Comparison of ENCODE assay signal across 13 cellular contexts in genomic region chr3:188854395-188855149, GRCh38.
A peak's percentile ranks its signal among the peaks of the same experiment; 100 is the strongest.
DNase-seq lines count a peak whose midpoint lies in the region; ATAC-seq and TF ChIP-seq lines count a peak whose summit lies in the region.
"Had no signal": no experiment of that assay in that cellular context is flagged by ENCODE, and none has a peak within 500 bp of the region (broad histone marks: within the 10 kb centered on the region; RNA-seq: fewer than 3 reads in every experiment).

No MANE protein-coding gene starts in this region.

- peak; percentile 88 for ATAC-seq in IMR-90 (ENCODE audit: low read depth)
- ATAC-seq in activated T-cell treated with anti-CD3 and anti-CD28 coated beads, Interleukin-2, amount 50 U/mL, for 4 hours: no peak
- no peak for ATAC-seq in stimulated activated naive B cell treated with anti-CD40 and anti-IgM and Interleukin-4, amounts not matched to agents 10 μg/mL and 1 μg/mL and 100 μg/mL, for 72 hours (replicated peaks)

- peak overlapping the region; percentile 37; the same call in 2 of the 3 replicates for H2BK15ac ChIP-seq in IMR-90 (ENCODE audit: low read depth, low read length)

- H3K9me3 Mint-ChIP-seq in activated T-cell treated with anti-CD3 and anti-CD28 coated beads, Interleukin-2, amount 50 U/mL, for 4 hours: peaks cover 4% of the 10 kb centered on the region
- peaks cover 0 to 2% of the 10 kb centered on the region in 2 donors for H3K9me3 Mint-ChIP-seq in stimulated activated naive B cell treated with anti-CD40 and anti-IgM and Interleukin-4, amounts not matched to agents 10 μg/mL and 1 μg/mL and 100 μg/mL, for 72 hours

- H3K36me3 ChIP-seq in IMR-90 (ENCODE audit: control insufficient read depth, insufficient read depth, low read length): no peaks in the 10 kb centered on the region

- H2AK9ac ChIP-seq in IMR-90 (replicated peaks; ENCODE audit: low read depth, low read length, poor library complexity): no peak overlapping the region

- peak overlapping the region; percentile 77 for H4K91ac ChIP-seq in IMR-90 (ENCODE audit: insufficient read depth, low read depth, low read length)

- no peak for TF ChIP-seq RAD21 in IMR-90 (IDR thresholded peaks at IDR 0.05; ENCODE audit: low read length)

- in situ Hi-C loops in IMR-90 (cut with MboI; ENCODE audit: low sequenced_read_pairs): no loop called here

- H3K4me3 ChIP-seq in IMR-90 (ENCODE audit: insufficient read depth, low read depth, low read length): no peak overlapping the region

- 0 out of 2 replicates have a peak overlapping the region, but pooled peaks have one; percentile 22 for H3K56ac ChIP-seq in IMR-90 (ENCODE audit: extremely low read depth, insufficient read depth, low read length)

- 100% methylated on average over 2 of the region's 3 CpGs; no CpG with 5 or more reads in 1 of the 2 experiments for whole genome bisulfite sequencing in IMR-90 (ENCODE audit: extremely low coverage in 2 of 2, insufficient read length in 1 of 2), 2 experiments

- H2BK20ac ChIP-seq in IMR-90 (ENCODE audit: low read depth, low read length): peak overlapping the region; percentile 70; the same call in 1 of the 2 replicates

- peak overlapping the region; percentile 76 for H2BK120ac ChIP-seq in IMR-90 (ENCODE audit: low read depth, low read length)

- no peak overlapping the region for H3K27ac Mint-ChIP-seq in stimulated activated naive B cell treated with anti-CD40 and anti-IgM and Interleukin-4, amounts not matched to agents 10 μg/mL and 1 μg/mL and 100 μg/mL, for 72 hours

- H3K4me1 ChIP-seq in IMR-90 (ENCODE audit: control insufficient read depth, insufficient read depth, low read length): peaks cover 18% of the 10 kb centered on the region

- H3K23ac ChIP-seq in IMR-90 (ENCODE audit: low read depth, low read length): peak overlapping the region; percentile 77

- peaks cover 22 to 62% of the 10 kb centered on the region in 2 experiments for H3K79me1 ChIP-seq in IMR-90 (ENCODE audit: low read depth in 1 of 2, low read length in 2 of 2)

- H4K20me1 ChIP-seq in IMR-90 (ENCODE audit: insufficient read depth, low read length): peaks cover 6% of the 10 kb centered on the region; the same call in 1 of the 2 replicates

- H3K18ac ChIP-seq in IMR-90 (ENCODE audit: low read depth, low read length): peak overlapping the region; percentile 69

- peak overlapping the region; percentile 17; the same call in 1 of the 2 replicates for H3K4me2 ChIP-seq in IMR-90 (ENCODE audit: low read depth, low read length)

- peak overlapping the region; percentile 48 to 54 for H4K8ac ChIP-seq in IMR-90 (ENCODE audit: low read depth in 2 of 2, low read length in 2 of 2)

- no peaks in the 10 kb centered on the region for H3K4me1 Mint-ChIP-seq in activated T-cell treated with anti-CD3 and anti-CD28 coated beads, Interleukin-2, amount 50 U/mL, for 4 hours (ENCODE audit: low read depth)
- peaks cover 0 to 6% of the 10 kb centered on the region in 2 donors for H3K4me1 Mint-ChIP-seq in stimulated activated naive B cell treated with anti-CD40 and anti-IgM and Interleukin-4, amounts not matched to agents 10 μg/mL and 1 μg/mL and 100 μg/mL, for 72 hours

- peak overlapping the region; percentile 92 for H3K27ac ChIP-seq in IMR-90 (ENCODE audit: insufficient read depth, low read length)
- H3K27ac ChIP-seq in cingulate gyrus (ENCODE audit: low read depth, low read length): peak overlapping the region; percentile 54
- H3K27ac ChIP-seq in substantia nigra (ENCODE audit: low read depth, low read length, poor library complexity, severe bottlenecking): peak overlapping the region; percentile 52

- dilution Hi-C loops in IMR-90 (cut with HindIII; ENCODE audit: low sequenced_read_pairs, unreplicated experiment): no loop called here

- no peak for TF ChIP-seq CTCF in IMR-90 (conservative IDR thresholded peaks at IDR 0.05; ENCODE audit: low read depth, low read length)

- peak overlapping the region; percentile 65; the same call in 1 of the 2 replicates for H4K5ac ChIP-seq in IMR-90 (ENCODE audit: low read depth, low read length)

- peak overlapping the region; percentile 80 for H3K4ac ChIP-seq in IMR-90 (ENCODE audit: low read depth, low read length)

- H3K14ac ChIP-seq in IMR-90 (replicated peaks; ENCODE audit: low read depth, low read length): peak overlapping the region; percentile 72

- H3K36me3 Mint-ChIP-seq in activated T-cell treated with anti-CD3 and anti-CD28 coated beads, Interleukin-2, amount 50 U/mL, for 4 hours (ENCODE audit: insufficient read depth): peaks cover 13% of the 10 kb centered on the region
- H3K36me3 Mint-ChIP-seq in stimulated activated naive B cell treated with anti-CD40 and anti-IgM and Interleukin-4, amounts not matched to agents 10 μg/mL and 1 μg/mL and 100 μg/mL, for 72 hours: peaks cover 4 to 12% of the 10 kb centered on the region in 2 donors

- H2AK5ac ChIP-seq in IMR-90 (ENCODE audit: low read depth, low read length): peak overlapping the region; percentile 88; the same call in 1 of the 2 replicates

- no peak overlapping the region for H2AFZ ChIP-seq in IMR-90 (replicated peaks; ENCODE audit: low read length, poor library complexity)

- POLR2A ChIA-PET in IMR-90 (lab: Charles Lee; ENCODE audit: unreplicated experiment): no interaction called here

- H3K27me3 Mint-ChIP-seq in activated T-cell treated with anti-CD3 and anti-CD28 coated beads, Interleukin-2, amount 50 U/mL, for 4 hours (ENCODE audit: low read depth): no peaks in the 10 kb centered on the region
- no peaks in the 10 kb centered on the region for H3K27me3 Mint-ChIP-seq in stimulated activated naive B cell treated with anti-CD40 and anti-IgM and Interleukin-4, amounts not matched to agents 10 μg/mL and 1 μg/mL and 100 μg/mL, for 72 hours

- H2BK5ac ChIP-seq in IMR-90 (ENCODE audit: low read depth, low read length, poor library complexity, severe bottlenecking): peak overlapping the region; percentile 85

- no TSS peak for BruUV-seq in IMR-90 (replicated peaks; lab: Mats Ljungman, UMichigan)

- no peaks in the 10 kb centered on the region for H3K9me3 ChIP-seq in IMR-90 (ENCODE audit: control insufficient read depth, insufficient read depth, low read length)

- no peak overlapping the region for H3K4me3 Mint-ChIP-seq in activated T-cell treated with anti-CD3 and anti-CD28 coated beads, Interleukin-2, amount 50 U/mL, for 4 hours
- H3K4me3 Mint-ChIP-seq in stimulated activated naive B cell treated with anti-CD40 and anti-IgM and Interleukin-4, amounts not matched to agents 10 μg/mL and 1 μg/mL and 100 μg/mL, for 72 hours: no peak overlapping the region

- no peak for TF ChIP-seq POLR2A in IMR-90 (IDR thresholded peaks at IDR 0.05; ENCODE audit: low read depth, low read length)

- intact Hi-C loops in IMR-90 (cut with micrococcal nuclease): loop anchor here (1.0 kb wide), 1 partner anchor 28 kb away; no protein-coding TSS in a partner anchor

- H3K27me3 ChIP-seq in IMR-90 (ENCODE audit: control insufficient read depth, insufficient read depth, low read length): no peaks in the 10 kb centered on the region

- CTCF ChIA-PET in IMR-90 (lab: Yijun Ruan, JAX): no interaction called here

- no peak overlapping the region for H3K9ac ChIP-seq in IMR-90 (ENCODE audit: low read depth, low read length)

- H3K9me1 ChIP-seq in IMR-90 (ENCODE audit: insufficient read depth, low read length): peaks cover 9% of the 10 kb centered on the region

- DNase-seq in IMR-90 (peak; percentile 86), iris pigment epithelial cell (ENCODE audit: low read depth) (peak; percentile 77), substantia nigra (lab: John Stamatoyannopoulos, UW) (peak in 7 of 49 donors; percentile 5 to 46 (median 21)), NCI-H2227 (lab: John Stamatoyannopoulos, UW; ENCODE audit: unreplicated experiment) (no peak), NCI-H2227 treated with DMSO at 0.1 percent for 48 hours (lab: John Stamatoyannopoulos, UW) (no peak)
- DNase-seq in activated T-cell treated with anti-CD3 and anti-CD28 coated beads, Interleukin-2, amount 50 U/mL, for 4 hours: no peak
- no peak for DNase-seq in stimulated activated naive B cell treated with anti-CD40 and anti-IgM and Interleukin-4, amounts not matched to agents 10 μg/mL and 1 μg/mL and 100 μg/mL, for 72 hours
- DNase-seq: Calu3; KBM-7; NCI-H510A; stimulated activated CD4-positive, alpha-beta T cell treated with anti-CD3 and anti-CD28 coated beads, Interleukin-2, amount 100 ng/mL, for 24 hours; T-helper 1 cell had no signal

TF ChIP-seq in IMR-90, 13 proteins besides CTCF, POLR2A, EP300 and RAD21:
- TF ChIP-seq MAZ (IDR thresholded peaks at IDR 0.05; ENCODE audit: borderline replicate concordance, low read depth, low read length) (no peak), CEBPB (IDR thresholded peaks at IDR 0.05; ENCODE audit: low read depth, low read length) (no peak), RCOR1 (IDR thresholded peaks at IDR 0.05; ENCODE audit: insufficient replicate concordance, low read length) (no peak), BHLHE40 (IDR thresholded peaks at IDR 0.05; ENCODE audit: low read depth, low read length) (0 out of 2 replicates have a peak, but pooled peaks have one; percentile 29), MXI1 (IDR thresholded peaks at IDR 0.05; ENCODE audit: borderline replicate concordance, low read depth, low read length) (no peak), USF2 (IDR thresholded peaks at IDR 0.05; ENCODE audit: low read depth, low read length) (no peak), FOS (IDR thresholded peaks at IDR 0.05; ENCODE audit: low read depth, low read length) (no peak)

Comparison
In these comparisons a context has a peak if more than half of its experiments do, and no peak if none do; other contexts are left out.
1. DNase-seq: peak in IMR-90 (single experiment) and iris pigment epithelial cell (single experiment); none in activated T-cell treated with anti-CD3 and anti-CD28 coated beads, Interleukin-2, amount 50 U/mL, for 4 hours (single experiment), NCI-H2227 (single experiment), NCI-H2227 treated with DMSO at 0.1 percent for 48 hours (single experiment) and stimulated activated naive B cell treated with anti-CD40 and anti-IgM and Interleukin-4, amounts not matched to agents 10 μg/mL and 1 μg/mL and 100 μg/mL, for 72 hours (single experiment).
2. Peak in every context shown above with its lines, with median percentiles within 50 percentile points of each other: H3K27ac ChIP-seq.